Comparison of ENCODE assay signal across 16 cellular contexts in the genomic region with DNA sequence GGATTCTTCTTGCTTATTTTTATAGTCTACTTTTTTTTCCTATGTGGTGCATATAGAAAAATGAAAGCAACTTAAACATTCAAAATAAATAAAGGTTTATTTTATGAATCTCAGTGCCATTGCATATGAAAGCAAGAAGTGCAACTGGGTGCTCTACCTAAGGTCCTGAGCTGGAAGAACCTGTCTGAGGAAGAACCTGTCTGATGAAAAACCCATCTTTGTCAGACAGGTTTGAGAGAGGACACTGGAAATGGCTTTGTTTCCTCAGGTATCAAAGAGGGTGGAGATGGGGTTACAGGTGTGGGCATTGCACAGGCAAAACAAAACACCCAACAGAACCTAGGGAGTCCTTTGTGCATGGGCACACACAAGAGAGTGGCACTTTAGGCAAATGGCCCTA. TPM values are rescaled to one million over a fixed set of nuclear protein-coding genes. Genes with fewer than 3 reads are reported as not detected.
A peak's percentile ranks its signal among the peaks of the same experiment; 100 is the strongest.
DNase-seq lines count a peak whose midpoint lies in the region; ATAC-seq and TF ChIP-seq lines count a peak whose summit lies in the region.
"Had no signal": no experiment of that assay in that cellular context is flagged by ENCODE, and none has a peak within 500 bp of the region (broad histone marks: within the 10 kb centered on the region; RNA-seq: fewer than 3 reads in every experiment).

No MANE protein-coding gene starts in this region.

- H4K20me1 ChIP-seq in PC-9 (ENCODE audit: insufficient read depth): no peaks in the 10 kb centered on the region
- H4K20me1 ChIP-seq in Karpas-422 (ENCODE audit: insufficient read depth, low read depth, low read length): no peaks in the 10 kb centered on the region

- POLR2A ChIA-PET in PC-9 (lab: Charles Lee; ENCODE audit: unreplicated experiment): interaction anchor here (0.6 to 0.7 kb wide), 3 partner anchors 27 to 690 kb away, joined by 4 to 22 read pairs (median 4); a partner anchor contains a TSS

- H3K4me3 ChIP-seq in PC-9 (no peak overlapping the region), Karpas-422 (ENCODE audit: low read length) (no peak overlapping the region)

- H3K9me3 ChIP-seq in PC-9 (ENCODE audit: insufficient read depth, low read depth) (peaks cover 19% of the 10 kb centered on the region), Karpas-422 (ENCODE audit: low read length) (peaks cover 8% of the 10 kb centered on the region)

- no peak for TF ChIP-seq CTCF in PC-9 (conservative IDR thresholded peaks at IDR 0.05)

- H3K27me3 ChIP-seq in PC-9 (ENCODE audit: insufficient read depth, low read depth): no peaks in the 10 kb centered on the region
- no peaks in the 10 kb centered on the region for H3K27me3 ChIP-seq in Karpas-422 (ENCODE audit: low read length)

- H3K79me2 ChIP-seq in PC-9 (ENCODE audit: low read depth): no peaks in the 10 kb centered on the region
- H3K79me2 ChIP-seq in Karpas-422 (ENCODE audit: low read length): no peaks in the 10 kb centered on the region

- H3K4me1 ChIP-seq in PC-9 (replicated peaks; ENCODE audit: insufficient read depth) (peaks cover 32% of the 10 kb centered on the region), Karpas-422 (ENCODE audit: low read length) (no peaks in the 10 kb centered on the region)

- H3K9ac ChIP-seq in Karpas-422 (ENCODE audit: low read length): no peak overlapping the region

- peak; percentile 95 for ATAC-seq in esophagus mucosa

- H3K27ac ChIP-seq in PC-9: no peak overlapping the region
- H3K27ac ChIP-seq in Karpas-422 (ENCODE audit: low read length): no peak overlapping the region
- H3K27ac ChIP-seq: RWPE1 had no signal

- CTCF ChIA-PET in PC-9 (lab: Charles Lee): interaction anchor here (1.2 kb wide), 1 partner anchor 9 kb away, joined by 3 read pairs; no protein-coding TSS in a partner anchor

- intact Hi-C loops in PC-9 (cut with micrococcal nuclease; ENCODE audit: unreplicated experiment): loop anchor here (1.0 kb wide), 1 partner anchor 28 kb away; a partner anchor contains a TSS

- H2AFZ ChIP-seq in PC-9 (no peak overlapping the region), Karpas-422 (ENCODE audit: low read length) (no peak overlapping the region)

- H3K9me2 ChIP-seq in PC-9 (ENCODE audit: insufficient read depth): no peaks in the 10 kb centered on the region
- H3K9me2 ChIP-seq in Karpas-422 (replicated peaks; ENCODE audit: insufficient read depth, low read length): no peaks in the 10 kb centered on the region

- H3K4me2 ChIP-seq in PC-9: peak overlapping the region; percentile 22; the same call in 1 of the 2 replicates
- no peak overlapping the region for H3K4me2 ChIP-seq in Karpas-422 (ENCODE audit: low read depth, low read length, poor library complexity, severe bottlenecking)

- no TSS peak for BruUV-seq in PC-9 (replicated peaks; lab: Mats Ljungman, UMichigan)

- peaks cover 28% of the 10 kb centered on the region for H3F3A ChIP-seq in PC-9 (ENCODE audit: insufficient read depth, low read depth)

- H3K36me3 ChIP-seq in PC-9 (ENCODE audit: low read depth): no peaks in the 10 kb centered on the region
- no peaks in the 10 kb centered on the region for H3K36me3 ChIP-seq in Karpas-422 (ENCODE audit: insufficient read depth, low read length)

- DNase-seq in SIG-M5 treated with dmso at 0.1 percent for 504 hours (lab: John Stamatoyannopoulos, UW; ENCODE audit: unreplicated experiment) (peak; percentile 54), SIG-M5 (lab: John Stamatoyannopoulos, UW) (no peak), PC-9 (peak; percentile 42 to 75), Karpas-422 (no peak), GM19238 (ENCODE audit: insufficient read length, low spot score) (no peak), NAMALWA (ENCODE audit: low spot score) (no peak)
- DNase-seq: DMS153; HCEC 1CT; NCI-H1930; NCI-H526; NK-92 treated with Interleukin-12 subunit alpha and Interleukin-12 subunit beta, amount 100 ng/mL, for 24 hours; OCI-M1; SW 1271 had no signal

RNA-seq across cellular contexts. Expression of a gene that starts 27.5 kb away (rescaled TPM):
- total RNA-seq in PC-9 (2021) (385 and 395 TPM in 2 replicates), esophagus mucosa (217 TPM)
- total RNA-seq in Karpas-422 (2014; rRNA removed; shearing (Covaris generic); ENCODE audit: low replicate concordance): 292 and 379 TPM in 2 replicates

RNA-seq across cellular contexts. Expression of a gene that starts 57.6 kb away (rescaled TPM):
- total RNA-seq in PC-9 (2021) (not detected in 2 replicates), esophagus mucosa (not detected)
- not detected in 2 replicates for total RNA-seq in Karpas-422 (2014; rRNA removed; shearing (Covaris generic); ENCODE audit: low replicate concordance)
- total RNA-seq: SK-MEL-5 had no signal

Comparison
In these comparisons a context has a peak if more than half of its experiments do, and no peak if none do; other contexts are left out.
1. DNase-seq: peak in SIG-M5 treated with dmso at 0.1 percent for 504 hours (single experiment) and PC-9 (2 of 2); none in SIG-M5 (single experiment), Karpas-422 (single experiment), GM19238 (single experiment) and NAMALWA (single experiment).